ENCODE assay signal across 30 cellular contexts in genomic region chr3:152754303-152754702, GRCh38.
"Had no signal": no experiment of that assay in that cellular context is flagged by ENCODE, and none has a peak within 500 bp of the region (broad histone marks: within the 10 kb centered on the region; RNA-seq: fewer than 3 reads in every experiment).

No MANE protein-coding gene starts in this region.

- H2AFZ ChIP-seq: parathyroid adenoma had no signal

- H3K9me3 ChIP-seq: neutrophil, ovary, thyroid gland, vagina had no signal

- H3K4me1 ChIP-seq: parathyroid adenoma, psoas muscle, spleen, stomach, thyroid gland, tibial nerve, upper lobe of left lung, vagina had no signal

- H3K4me3 ChIP-seq: ovary, psoas muscle, skin epidermis, smooth muscle cell, spleen, stomach, thoracic aorta, thyroid gland, tibial nerve, upper lobe of left lung, vagina had no signal

- FAIRE-seq: urothelium cell line had no signal

- H3K27me3 ChIP-seq: neutrophil, ovary, spleen, stomach, thyroid gland, tibial nerve, upper lobe of left lung, vagina had no signal

- DNase-seq: naive thymus-derived CD8-positive, alpha-beta T cell; nephron progenitor cell; nucleus accumbens; ovary; posterior cingulate gyrus; psoas muscle; right cardiac atrium; spleen; stimulated activated CD4-positive, alpha-beta T cell treated with anti-CD3 and anti-CD28 coated beads, Interleukin-12 subunit alpha, Interleukin-12 subunit beta, amount 100 ng/mL, for 4 hours; stimulated activated CD4-positive, alpha-beta T cell treated with anti-CD3 and anti-CD28 coated beads, Interleukin-1b, Interleukin-23, amount 100 ng/mL, for 48 hours; stimulated activated CD4-positive, alpha-beta T cell treated with anti-CD3 and anti-CD28 coated beads, Interleukin-4, amount 100 ng/mL, for 1 hour; stimulated activated CD4-positive, alpha-beta T cell treated with anti-CD3 and anti-CD28 coated beads, Interleukin-4, amount 100 ng/mL, for 4 hours; stimulated activated CD8-positive, alpha-beta memory T cell treated with anti-CD3 and anti-CD28 coated beads, Interleukin-4, amount 100 ng/mL, for 48 hours; stimulated activated naive CD4-positive, alpha-beta T cell; stimulated activated naive CD8-positive, alpha-beta T cell treated with anti-CD3 and anti-CD28 coated beads, Interleukin-15, Interleukin-2, amounts not matched to agents 100 U/mL and 50 U/mL, for 24 hours; stomach; thyroid gland; trophoblast cell; upper lobe of left lung had no signal

- H3K36me3 ChIP-seq: neutrophil, ovary, spleen, stomach, thoracic aorta, thyroid gland, tibial nerve, upper lobe of left lung, vagina had no signal

- H3K9ac ChIP-seq: parathyroid adenoma had no signal

- H3K27ac ChIP-seq: neutrophil, ovary, parathyroid adenoma, psoas muscle, skin epidermis, spleen, stomach, thoracic aorta, thyroid gland, tibial nerve, upper lobe of left lung, vagina had no signal

- H3K4me2 ChIP-seq: smooth muscle cell had no signal

- ATAC-seq: naive thymus-derived CD8-positive, alpha-beta T cell; natural killer cell treated with Interleukin-12 subunit alpha and Interleukin-12 subunit beta and Interleukin-15 and Interleukin-18, amount 100 ng/mL, for 72 hours; psoas muscle; right cardiac atrium; sciatic nerve; stimulated activated memory B cell treated with anti-CD40 and anti-IgM and Interleukin-4, amounts not matched to agents 10 μg/mL and 1 μg/mL and 100 μg/mL, for 72 hours; stimulated activated naive CD8-positive, alpha-beta T cell treated with anti-CD3 and anti-CD28 coated beads, Interleukin-15, Interleukin-2, amounts not matched to agents 100 U/mL and 50 U/mL, for 24 hours had no signal

- H3K79me2 ChIP-seq: parathyroid adenoma had no signal
